Comparison of ENCODE assay signal across 20 cellular contexts in genomic region chr4:708631-708933, GRCh38. TPM values are rescaled to one million over a fixed set of nuclear protein-coding genes. Genes with fewer than 3 reads are reported as not detected.
A peak's percentile ranks its signal among the peaks of the same experiment; 100 is the strongest.
DNase-seq lines count a peak whose midpoint lies in the region; ATAC-seq and TF ChIP-seq lines count a peak whose summit lies in the region.
"Had no signal": no experiment of that assay in that cellular context is flagged by ENCODE, and none has a peak within 500 bp of the region (broad histone marks: within the 10 kb centered on the region; RNA-seq: fewer than 3 reads in every experiment).

No MANE protein-coding gene starts in this region.

- H3K4me3 ChIP-seq in AG04450 (ENCODE audit: low read depth, low read length) (peak overlapping the region; percentile 15), DND-41 (ENCODE audit: low read depth in 1 of 2, low read length in 2 of 2) (peak overlapping the region in 1 of 2 experiments; percentile 40; a peak in 2 of 4 replicates), coronary artery (peak overlapping the region; percentile 13)
- H3K4me3 ChIP-seq: K562, testis had no signal

- peaks cover 33% of the 10 kb centered on the region for H3K36me3 ChIP-seq in DND-41 (ENCODE audit: insufficient read depth, low read length)
- H3K36me3 ChIP-seq: adrenal gland had no signal

- H3K36me3 Mint-ChIP-seq in nephron progenitor cell (ENCODE audit: low read depth), result peaks cover 36% of the 10 kb centered on the region
- peaks cover 23% of the 10 kb centered on the region for H3K36me3 Mint-ChIP-seq in activated CD4-positive, alpha-beta memory T cell treated with anti-CD3 and anti-CD28 coated beads, Interleukin-2, amount 10 ng/mL, durations not matched to agents 7 days and 5 days (ENCODE audit: low read depth)
- H3K36me3 Mint-ChIP-seq: activated CD4-positive, alpha-beta memory T cell treated with anti-CD3 and anti-CD28 coated beads for 36 hours had no signal

- H3K27me3 ChIP-seq in AG04450 (ENCODE audit: control insufficient read depth, insufficient read depth, low read length), result no peaks in the 10 kb centered on the region
- H3K27me3 ChIP-seq in DND-41 (ENCODE audit: insufficient read depth, low read length, poor library complexity), result no peaks in the 10 kb centered on the region
- H3K27me3 ChIP-seq: adrenal gland, testis had no signal

- peaks cover 53% of the 10 kb centered on the region for H4K20me1 ChIP-seq in DND-41 (ENCODE audit: insufficient read depth, low read length)

- POLR2A ChIA-PET in AG04450 (lab: Yijun Ruan, JAX), result no interaction called here
- POLR2A ChIA-PET in activated CD4-positive, alpha-beta memory T cell treated with anti-CD3 and anti-CD28 coated beads, Interleukin-2, amount 10 ng/mL, durations not matched to agents 7 days and 5 days (lab: Charles Lee), result interaction anchor here (1.4 kb wide), 1 partner anchor 10 kb away, joined by 5 read pairs; no protein-coding TSS in a partner anchor

- H3K9me3 ChIP-seq in AG04450 (ENCODE audit: control insufficient read depth, insufficient read depth, low read length) (no peaks in the 10 kb centered on the region; the same call in 1 of the 2 replicates), DND-41 (ENCODE audit: insufficient read depth, low read length, severe bottlenecking) (no peaks in the 10 kb centered on the region)
- H3K9me3 ChIP-seq: adrenal gland, testis had no signal

- peak overlapping the region; percentile 63 for H3K4me2 ChIP-seq in DND-41 (ENCODE audit: insufficient read depth, low read length)

- H3K27ac ChIP-seq in AG04450 (ENCODE audit: low read depth, low read length), result no peak overlapping the region
- peak overlapping the region; percentile 19; the same call in 1 of the 2 replicates for H3K27ac ChIP-seq in DND-41 (ENCODE audit: low read length)
- H3K27ac ChIP-seq in coronary artery, result no peak overlapping the region
- H3K27ac ChIP-seq: testis had no signal

- H2AFZ ChIP-seq in DND-41 (ENCODE audit: low read depth, low read length), result no peak overlapping the region

- H3K4me1 Mint-ChIP-seq in nephron progenitor cell, result peaks cover 25% of the 10 kb centered on the region
- peaks cover 19% of the 10 kb centered on the region for H3K4me1 Mint-ChIP-seq in activated CD4-positive, alpha-beta memory T cell treated with anti-CD3 and anti-CD28 coated beads, Interleukin-2, amount 10 ng/mL, durations not matched to agents 7 days and 5 days

- peak overlapping the region; percentile 67 for H3K4me3 Mint-ChIP-seq in nephron progenitor cell
- no peak overlapping the region for H3K4me3 Mint-ChIP-seq in activated CD4-positive, alpha-beta memory T cell treated with anti-CD3 and anti-CD28 coated beads, Interleukin-2, amount 10 ng/mL, durations not matched to agents 7 days and 5 days
- H3K4me3 Mint-ChIP-seq: activated CD4-positive, alpha-beta memory T cell treated with anti-CD3 and anti-CD28 coated beads for 36 hours; memory B cell had no signal

- peaks cover 43% of the 10 kb centered on the region for H3K4me1 ChIP-seq in DND-41 (ENCODE audit: insufficient read depth, low read length)

- peak overlapping the region; percentile 20; the same call in 1 of the 2 replicates for H3K9ac ChIP-seq in DND-41 (ENCODE audit: low read depth, low read length)

- no peaks in the 10 kb centered on the region for H3K27me3 Mint-ChIP-seq in nephron progenitor cell (ENCODE audit: low read depth, poor library complexity)
- no peaks in the 10 kb centered on the region for H3K27me3 Mint-ChIP-seq in activated CD4-positive, alpha-beta memory T cell treated with anti-CD3 and anti-CD28 coated beads, Interleukin-2, amount 10 ng/mL, durations not matched to agents 7 days and 5 days
- H3K27me3 Mint-ChIP-seq: activated CD4-positive, alpha-beta memory T cell treated with anti-CD3 and anti-CD28 coated beads for 36 hours; memory B cell had no signal

- peaks cover 75% of the 10 kb centered on the region for H3K79me2 ChIP-seq in DND-41 (ENCODE audit: insufficient read depth, low read length)

- no peak overlapping the region for H3K27ac Mint-ChIP-seq in nephron progenitor cell
- no peak overlapping the region for H3K27ac Mint-ChIP-seq in activated CD4-positive, alpha-beta memory T cell treated with anti-CD3 and anti-CD28 coated beads, Interleukin-2, amount 10 ng/mL, durations not matched to agents 7 days and 5 days
- H3K27ac Mint-ChIP-seq: activated CD4-positive, alpha-beta memory T cell treated with anti-CD3 and anti-CD28 coated beads for 36 hours; memory B cell had no signal

- DNase-seq in AG04450 (ENCODE audit: low read depth, low spot score) (no peak), DND-41 (no peak), coronary artery (ENCODE audit: low spot score) (no peak), nephron progenitor cell (no peak), GM19240 (ENCODE audit: insufficient read length, low spot score) (no peak), GM10266 (ENCODE audit: extremely low spot score) (no peak), DMS79 (lab: John Stamatoyannopoulos, UW) (no peak)
- no peak for DNase-seq in activated CD4-positive, alpha-beta memory T cell treated with anti-CD3 and anti-CD28 coated beads, Interleukin-2, amount 10 ng/mL, durations not matched to agents 7 days and 5 days
- DNase-seq: activated CD4-positive, alpha-beta memory T cell treated with anti-CD3 and anti-CD28 coated beads for 36 hours; AML-193; cerebellar nuclear complex; DMS153; NCI-H1048; NCI-H2107; PC-3; stimulated activated CD4-positive, alpha-beta T cell treated with anti-CD3 and anti-CD28 coated beads, Interleukin-4, amount 100 ng/mL, for 4 hours; testis had no signal

- H3K9me3 Mint-ChIP-seq in nephron progenitor cell, result peaks cover 23% of the 10 kb centered on the region
- no peaks in the 10 kb centered on the region for H3K9me3 Mint-ChIP-seq in activated CD4-positive, alpha-beta memory T cell treated with anti-CD3 and anti-CD28 coated beads, Interleukin-2, amount 10 ng/mL, durations not matched to agents 7 days and 5 days
- H3K9me3 Mint-ChIP-seq: activated CD4-positive, alpha-beta memory T cell treated with anti-CD3 and anti-CD28 coated beads for 36 hours; memory B cell had no signal

- CTCF ChIA-PET in AG04450 (lab: Charles Lee), result no interaction called here
- CTCF ChIA-PET in activated CD4-positive, alpha-beta memory T cell treated with anti-CD3 and anti-CD28 coated beads, Interleukin-2, amount 10 ng/mL, durations not matched to agents 7 days and 5 days (lab: Charles Lee), result no interaction called here

- no peak for ATAC-seq in DND-41 (ENCODE audit: insufficient read depth, low read depth)
- ATAC-seq: K562, PC-3 had no signal

- TF ChIP-seq CTCF in AG04450 (IDR thresholded peaks at IDR 0.05; ENCODE audit: low read depth, low read length), result no peak
- TF ChIP-seq CTCF in DND-41 (IDR thresholded peaks at IDR 0.05; ENCODE audit: borderline replicate concordance, extremely low read depth, low read length, poor library complexity, severe bottlenecking), result no peak
- no peak for TF ChIP-seq CTCF in coronary artery (IDR thresholded peaks at IDR 0.05)
- no peak for TF ChIP-seq CTCF in nephron progenitor cell (IDR thresholded peaks at IDR 0.05)
- TF ChIP-seq CTCF in GM10266 (IDR thresholded peaks at IDR 0.05; ENCODE audit: control insufficient read depth, insufficient read depth, low read depth, missing control alignments), result no peak

RNA-seq across cellular contexts. Expression of gene PCGF3, which starts 3.0 kb away (rescaled TPM):
- 37.2 and 44.2 TPM in 2 replicates for polyA plus RNA-seq in AG04450 (2011; rRNA removed)
- polyA minus RNA-seq in AG04450 (2011; rRNA and poly(A)+ RNA removed), result 49.1 and 74.2 TPM in 2 replicates
- 10 to 100 TPM; 51.5 to 52.1 TPM for total RNA-seq in activated CD4-positive, alpha-beta memory T cell treated with anti-CD3 and anti-CD28 coated beads, Interleukin-2, amount 10 ng/mL, durations not matched to agents 7 days and 5 days

RNA-seq across cellular contexts. Expression of gene SLC49A3, which starts 19.6 kb away (rescaled TPM):
- 0.11 TPM in 1 of 2 replicates, not detected in the other for polyA plus RNA-seq in AG04450 (2011; rRNA removed)
- polyA minus RNA-seq in AG04450 (2011; rRNA and poly(A)+ RNA removed), result not detected in 2 replicates
- under 1 TPM in 1 of 2 experiments, not detected in 1; 0.40 TPM for total RNA-seq in activated CD4-positive, alpha-beta memory T cell treated with anti-CD3 and anti-CD28 coated beads, Interleukin-2, amount 10 ng/mL, durations not matched to agents 7 days and 5 days
- total RNA-seq: PC-3 had no signal

RNA-seq across cellular contexts. Expression of gene MYL5, which starts 34.2 kb away (rescaled TPM):
- polyA plus RNA-seq in AG04450 (2011; rRNA removed), result 12.3 and 13.0 TPM in 2 replicates
- polyA minus RNA-seq in AG04450 (2011; rRNA and poly(A)+ RNA removed), result 4.6 and 8.0 TPM in 2 replicates
- total RNA-seq in activated CD4-positive, alpha-beta memory T cell treated with anti-CD3 and anti-CD28 coated beads, Interleukin-2, amount 10 ng/mL, durations not matched to agents 7 days and 5 days, result 10 to 100 TPM; 14.0 to 16.2 TPM

RNA-seq across cellular contexts. Expression of gene ATP5ME, which starts 34.5 kb away (rescaled TPM):
- 262 and 313 TPM in 2 replicates for polyA plus RNA-seq in AG04450 (2011; rRNA removed)
- polyA minus RNA-seq in AG04450 (2011; rRNA and poly(A)+ RNA removed), result 57.6 and 68.0 TPM in 2 replicates
- 100 to 1,000 TPM; 205 TPM for total RNA-seq in activated CD4-positive, alpha-beta memory T cell treated with anti-CD3 and anti-CD28 coated beads, Interleukin-2, amount 10 ng/mL, durations not matched to agents 7 days and 5 days
